11 cellular contexts compared by ENCODE assay signal in genomic region chr9:126862461-126862830, GRCh38. TPM values are rescaled to one million over a fixed set of nuclear protein-coding genes. Genes with fewer than 3 reads are reported as not detected.
A peak's percentile ranks its signal among the peaks of the same experiment; 100 is the strongest.
DNase-seq lines count a peak whose midpoint lies in the region; ATAC-seq, FAIRE-seq and TF ChIP-seq lines count a peak whose summit lies in the region.
"Had no signal": no experiment of that assay in that cellular context is flagged by ENCODE, and none has a peak within 500 bp of the region (broad histone marks: within the 10 kb centered on the region; RNA-seq: fewer than 3 reads in every experiment).

No MANE protein-coding gene starts in this region.

- SMC1A ChIA-PET in GM12878 (lab: Charles Lee; ENCODE audit: uncharacterized antibody, unreplicated experiment), result interaction anchor here (1.1 to 3.5 kb wide), 7 partner anchors 10 to 57 kb away, joined by 4 to 19 read pairs (median 6); partner anchors contain the start of genes RALGPS1 and ZBTB43

- 58% methylated on average over 4 of the region's 4 CpGs for WGBS in GM12878 (ENCODE audit: insufficient coverage, insufficient replicate concordance, low lambda C conversion rate, missing lambda C conversion rate)

- no peak for FAIRE-seq in GM12878 (lab: Jason Lieb, UNC)
- FAIRE-seq: G401.6 had no signal

- H3K4me3 Mint-ChIP-seq in stimulated activated naive CD8-positive, alpha-beta T cell treated with anti-CD3 and anti-CD28 coated beads, Interleukin-15, Interleukin-2, amounts not matched to agents 100 ng/mL and 50 ng/mL, for 24 hours, result peak overlapping the region; percentile 82
- H3K4me3 Mint-ChIP-seq in memory B cell, result peak overlapping the region; percentile 87

- H3K27me3 ChIP-seq in GM12878 (replicated peaks in 1 of 2; ENCODE audit: control insufficient read depth in 2 of 2, insufficient read depth in 2 of 2, low read length in 1 of 2), result no peaks in the 10 kb centered on the region
- H3K27me3 ChIP-seq in vagina, result no peaks in the 10 kb centered on the region

- no peaks in the 10 kb centered on the region for H3K27me3 Mint-ChIP-seq in stimulated activated naive CD8-positive, alpha-beta T cell treated with anti-CD3 and anti-CD28 coated beads, Interleukin-15, Interleukin-2, amounts not matched to agents 100 ng/mL and 50 ng/mL, for 24 hours
- no peaks in the 10 kb centered on the region for H3K27me3 Mint-ChIP-seq in memory B cell

- TSS peak; percentile 65 for BruUV-seq in GM12878 (replicated peaks; lab: Mats Ljungman, UMichigan)

- in situ Hi-C loops in GM12878 (cut with MboI), result no loop called here

- TF ChIP-seq RAD21 in GM12878 (IDR thresholded peaks at IDR 0.05; ENCODE audit: insufficient read depth, low read depth, low read length), result 0 out of 2 replicates have a peak, but pooled peaks have one; percentile 1

- no peak overlapping the region for H3K27ac Mint-ChIP-seq in stimulated activated naive CD8-positive, alpha-beta T cell treated with anti-CD3 and anti-CD28 coated beads, Interleukin-15, Interleukin-2, amounts not matched to agents 100 ng/mL and 50 ng/mL, for 24 hours
- peak overlapping the region; percentile 67 for H3K27ac Mint-ChIP-seq in memory B cell

- no peaks in the 10 kb centered on the region for H3K9me3 Mint-ChIP-seq in stimulated activated naive CD8-positive, alpha-beta T cell treated with anti-CD3 and anti-CD28 coated beads, Interleukin-15, Interleukin-2, amounts not matched to agents 100 ng/mL and 50 ng/mL, for 24 hours
- H3K9me3 Mint-ChIP-seq in memory B cell, result no peaks in the 10 kb centered on the region

- H2AFZ ChIP-seq in GM12878 (ENCODE audit: control insufficient read depth, low read depth, low read length), result peak overlapping the region; percentile 43

- TF ChIP-seq POLR2A in GM12878 (IDR thresholded peaks at IDR 0.05; ENCODE audit: low read depth, low read length), result no peak
- TF ChIP-seq POLR2A in vagina (IDR thresholded peaks at IDR 0.05), result no peak

- no peak for ATAC-seq in stimulated activated naive CD8-positive, alpha-beta T cell treated with anti-CD3 and anti-CD28 coated beads, Interleukin-15, Interleukin-2, amounts not matched to agents 100 U/mL and 50 U/mL, for 24 hours
- ATAC-seq in GM12878 (peak; percentile 19), memory B cell (ENCODE audit: low read depth) (peak; percentile 20), GM21447 (IDR thresholded peaks at IDR 0.05; ENCODE audit: unreplicated experiment) (no peak)

- H3K4me2 ChIP-seq in GM12878 (ENCODE audit: control insufficient read depth, insufficient read depth), result peak overlapping the region; percentile 83

- H3K9ac ChIP-seq in GM12878 (ENCODE audit: control insufficient read depth, insufficient read depth, low read length), result peak overlapping the region; percentile 77
- H3K9ac ChIP-seq: KMS-11 had no signal

- no peak for DNase-seq in stimulated activated naive CD8-positive, alpha-beta T cell treated with anti-CD3 and anti-CD28 coated beads, Interleukin-15, Interleukin-2, amounts not matched to agents 100 U/mL and 50 U/mL, for 24 hours
- no peak for DNase-seq in GM12878 (ENCODE audit: low read depth, low spot score)
- DNase-seq in memory B cell (ENCODE audit: low spot score in 2 of 2), result no peak
- no peak for DNase-seq in vagina (ENCODE audit: extremely low spot score in 2 of 2)
- no peak for DNase-seq in NCI-H524 treated with DMSO at 0.1 percent for 48 hours (lab: John Stamatoyannopoulos, UW)
- no peak for DNase-seq in SW 1271 (lab: John Stamatoyannopoulos, UW)
- DNase-seq: retina had no signal

- no peak for TF ChIP-seq CTCF in GM12878 (IDR thresholded peaks at IDR 0.05 in 2 of 3, conservative IDR thresholded peaks at IDR 0.05 in 1 of 3; ENCODE audit: control insufficient read depth in 2 of 3, extremely low read depth in 1 of 3, insufficient read depth in 1 of 3, low read depth in 3 of 3, low read length in 3 of 3)
- no peak for TF ChIP-seq CTCF in vagina (IDR thresholded peaks at IDR 0.05)

- H3K4me3 ChIP-seq in GM12878, result peak overlapping the region; percentile 83
- peak overlapping the region; percentile 91 to 92 for H3K4me3 ChIP-seq in vagina

- POLR2A ChIA-PET in GM12878 (lab: Charles Lee), result interaction anchor here (0.7 to 3.9 kb wide), 4 partner anchors 10 to 24 kb away, joined by 3 to 14 read pairs (median 8); no protein-coding TSS in a partner anchor

- H3K36me3 Mint-ChIP-seq in stimulated activated naive CD8-positive, alpha-beta T cell treated with anti-CD3 and anti-CD28 coated beads, Interleukin-15, Interleukin-2, amounts not matched to agents 100 ng/mL and 50 ng/mL, for 24 hours (ENCODE audit: low read depth), result peaks cover 23% of the 10 kb centered on the region
- peaks cover 10% of the 10 kb centered on the region for H3K36me3 Mint-ChIP-seq in memory B cell

- TF ChIP-seq EP300 in GM12878 (IDR thresholded peaks at IDR 0.05; ENCODE audit: borderline replicate concordance in 1 of 2, control insufficient read depth in 1 of 2, low read depth in 2 of 2, low read length in 2 of 2), result no peak

- H3K79me2 ChIP-seq in GM12878 (ENCODE audit: control insufficient read depth, insufficient read depth, low read length), result peaks cover 23% of the 10 kb centered on the region

- peak overlapping the region; percentile 58 for H3K27ac ChIP-seq in GM12878 (ENCODE audit: control insufficient read depth, insufficient read depth)
- no peak overlapping the region for H3K27ac ChIP-seq in vagina
- H3K27ac ChIP-seq: KMS-11 had no signal

- peaks cover 26% of the 10 kb centered on the region for H3K4me1 Mint-ChIP-seq in stimulated activated naive CD8-positive, alpha-beta T cell treated with anti-CD3 and anti-CD28 coated beads, Interleukin-15, Interleukin-2, amounts not matched to agents 100 ng/mL and 50 ng/mL, for 24 hours (ENCODE audit: low read depth)
- H3K4me1 Mint-ChIP-seq in memory B cell, result peaks cover 21% of the 10 kb centered on the region

- RAD21 ChIA-PET in GM12878 (lab: Charles Lee; ENCODE audit: unreplicated experiment), result interaction anchor here (1.0 to 2.1 kb wide), 7 partner anchors 10 to 146 kb away, joined by 3 to 8 read pairs (median 4); partner anchors contain the start of genes RALGPS1 and ZBTB43

- H3K4me1 ChIP-seq in GM12878 (ENCODE audit: control insufficient read depth, insufficient read depth, low read length) (peaks cover 9% of the 10 kb centered on the region), vagina (peaks cover 38% of the 10 kb centered on the region)

- CTCF ChIA-PET in GM12878 (lab: Yijun Ruan, JAX), result interaction anchor here (0.6 to 2.3 kb wide), 5 partner anchors 10 to 191 kb away, joined by 3 to 9 read pairs (median 3); no protein-coding TSS in a partner anchor

- no peaks in the 10 kb centered on the region; the same call in 1 of the 2 replicates for H4K20me1 ChIP-seq in GM12878 (ENCODE audit: control insufficient read depth, insufficient read depth)

- peaks cover 0 to 2% of the 10 kb centered on the region in 2 experiments; a peak in 1 of 4 replicates for H3K36me3 ChIP-seq in GM12878 (ENCODE audit: control insufficient read depth in 2 of 2, insufficient read depth in 2 of 2, low read length in 1 of 2)
- peaks cover 0 to 5% of the 10 kb centered on the region in 2 donors for H3K36me3 ChIP-seq in vagina

- intact Hi-C loops in GM12878 (cut with micrococcal nuclease; ENCODE audit: unreplicated experiment) (no loop called here), vagina (cut with DNase I) (no loop called here)

- no peaks in the 10 kb centered on the region for H3K9me3 ChIP-seq in GM12878 (replicated peaks; ENCODE audit: control insufficient read depth, insufficient read depth, low read length)
- no peaks in the 10 kb centered on the region for H3K9me3 ChIP-seq in vagina

RNA-seq across cellular contexts. Expression of gene ZBTB34, which starts 2.0 kb away (rescaled TPM):
- 16.0 and 16.2 TPM in 2 replicates for total RNA-seq in GM12878 (2013; cell fraction: nucleolus; rRNA removed)
- total RNA-seq in GM12878 (2014; rRNA removed) (3.8 and 4.2 TPM in 2 replicates), GM12878 (2014; rRNA removed; fragmentation: Illumina TruSeq; extraction: Trizol) (4.1 and 4.5 TPM in 2 replicates), GM12878 (2021) (5.3 and 5.5 TPM in 2 replicates), vagina (8.6 TPM)
- polyA plus RNA-seq in GM12878 (2011; ENCODE audit: low read depth), result 2.3 TPM
- polyA plus RNA-seq in GM12878 (2011; rRNA removed) (11.3 and 13.1 TPM in 2 replicates), GM12878 (2014; fragmentation: Illumina TruSeq; extraction: Trizol) (4.4 and 4.5 TPM in 2 replicates), GM12878 (2014; fragmentation: Nextera tagmentation; extraction: Ambion mirVana) (1 to 10 TPM in 1 of 2 experiments, under 1 TPM in 1; 0.71 to 2.2 TPM), GM12878 (2014; rRNA removed) (3.7 and 4.5 TPM in 2 replicates), GM12878 (2016; fragmentation: Nextera tagmentation; extraction: Ambion mirVana) (1 to 10 TPM; 1.6 to 2.1 TPM)
- 5.4 and 6.0 TPM in 2 replicates for polyA plus RNA-seq in GM12878 (2011; cell fraction: cytosol; rRNA removed)
- 7.8 and 11.0 TPM in 2 replicates for polyA plus RNA-seq in GM12878 (2011; cell fraction: nucleus; rRNA removed)
- 2.9 and 3.6 TPM in 2 replicates for polyA plus RNA-seq in GM12878 (2012)
- 12.4 and 14.7 TPM in 2 replicates for polyA minus RNA-seq in GM12878 (2011; rRNA and poly(A)+ RNA removed)
- 3.9 and 4.5 TPM in 2 replicates for polyA minus RNA-seq in GM12878 (2011; cell fraction: cytosol; rRNA and poly(A)+ RNA removed)
- 5.9 and 7.5 TPM in 2 replicates for polyA minus RNA-seq in GM12878 (2011; cell fraction: nucleus; rRNA and poly(A)+ RNA removed)

RNA-seq across cellular contexts. Expression of gene RALGPS1, which starts 52.1 kb away (rescaled TPM):
- 36.2 and 37.8 TPM in 2 replicates for total RNA-seq in GM12878 (2013; cell fraction: nucleolus; rRNA removed)
- 3.1 and 3.8 TPM in 2 replicates for total RNA-seq in GM12878 (2014; rRNA removed)
- 2.3 and 3.2 TPM in 2 replicates for total RNA-seq in GM12878 (2014; rRNA removed; fragmentation: Illumina TruSeq; extraction: Trizol)
- 3.1 and 3.6 TPM in 2 replicates for total RNA-seq in GM12878 (2021)
- 1.7 TPM for polyA plus RNA-seq in GM12878 (2011; ENCODE audit: low read depth)
- polyA plus RNA-seq in GM12878 (2011; rRNA removed), result 5.2 and 5.5 TPM in 2 replicates
- 5.2 and 5.5 TPM in 2 replicates for polyA plus RNA-seq in GM12878 (2011; cell fraction: cytosol; rRNA removed)
- polyA plus RNA-seq in GM12878 (2011; cell fraction: nucleus; rRNA removed), result 26.0 and 26.1 TPM in 2 replicates
- 1.6 and 1.8 TPM in 2 replicates for polyA plus RNA-seq in GM12878 (2012)
- polyA plus RNA-seq in GM12878 (2014; fragmentation: Illumina TruSeq; extraction: Trizol), result 2.2 and 2.3 TPM in 2 replicates
- polyA plus RNA-seq in GM12878 (2014; fragmentation: Nextera tagmentation; extraction: Ambion mirVana), result under 1 TPM; 0.13 to 0.77 TPM
- 3.4 and 5.6 TPM in 2 replicates for polyA plus RNA-seq in GM12878 (2014; rRNA removed)
- 1 to 10 TPM; 1.9 to 2.3 TPM for polyA plus RNA-seq in GM12878 (2016; fragmentation: Nextera tagmentation; extraction: Ambion mirVana)
- 4.6 and 5.1 TPM in 2 replicates for polyA minus RNA-seq in GM12878 (2011; rRNA and poly(A)+ RNA removed)
- polyA minus RNA-seq in GM12878 (2011; cell fraction: cytosol; rRNA and poly(A)+ RNA removed), result 2.1 and 2.3 TPM in 2 replicates
- polyA minus RNA-seq in GM12878 (2011; cell fraction: nucleus; rRNA and poly(A)+ RNA removed), result 7.4 and 17.2 TPM in 2 replicates
- 15.2 TPM for total RNA-seq in vagina

RNA-seq across cellular contexts. Expression of gene ZBTB43, which starts 57.6 kb away (rescaled TPM):
- total RNA-seq in GM12878 (2013; cell fraction: nucleolus; rRNA removed), result 22.0 and 22.3 TPM in 2 replicates
- total RNA-seq in GM12878 (2014; rRNA removed), result 7.4 and 8.4 TPM in 2 replicates
- 8.2 and 9.4 TPM in 2 replicates for total RNA-seq in GM12878 (2014; rRNA removed; fragmentation: Illumina TruSeq; extraction: Trizol)
- 12.9 and 16.4 TPM in 2 replicates for total RNA-seq in GM12878 (2021)
- polyA plus RNA-seq in GM12878 (2011; ENCODE audit: low read depth), result 8.0 TPM
- polyA plus RNA-seq in GM12878 (2011; rRNA removed), result 19.3 and 24.7 TPM in 2 replicates
- 6.8 and 10.4 TPM in 2 replicates for polyA plus RNA-seq in GM12878 (2011; cell fraction: cytosol; rRNA removed)
- 5.7 and 7.4 TPM in 2 replicates for polyA plus RNA-seq in GM12878 (2011; cell fraction: nucleus; rRNA removed)
- 7.6 and 10.2 TPM in 2 replicates for polyA plus RNA-seq in GM12878 (2012)
- 6.9 and 10.1 TPM in 2 replicates for polyA plus RNA-seq in GM12878 (2014; fragmentation: Illumina TruSeq; extraction: Trizol)
- 1 to 10 TPM; 2.4 to 5.3 TPM for polyA plus RNA-seq in GM12878 (2014; fragmentation: Nextera tagmentation; extraction: Ambion mirVana)
- 5.9 and 8.0 TPM in 2 replicates for polyA plus RNA-seq in GM12878 (2014; rRNA removed)
- 10 to 100 TPM; 10.2 to 10.5 TPM for polyA plus RNA-seq in GM12878 (2016; fragmentation: Nextera tagmentation; extraction: Ambion mirVana)
- 10.1 and 15.1 TPM in 2 replicates for polyA minus RNA-seq in GM12878 (2011; rRNA and poly(A)+ RNA removed)
- 5.7 and 15.5 TPM in 2 replicates for polyA minus RNA-seq in GM12878 (2011; cell fraction: cytosol; rRNA and poly(A)+ RNA removed)
- 3.5 and 5.3 TPM in 2 replicates for polyA minus RNA-seq in GM12878 (2011; cell fraction: nucleus; rRNA and poly(A)+ RNA removed)
- total RNA-seq in vagina, result 15.5 TPM

Comparison
In these comparisons a context has a peak if more than half of its experiments do, and no peak if none do; other contexts are left out.
1. ATAC-seq: peak in GM12878 (single experiment) and memory B cell (single experiment); none in stimulated activated naive CD8-positive, alpha-beta T cell treated with anti-CD3 and anti-CD28 coated beads, Interleukin-15, Interleukin-2, amounts not matched to agents 100 U/mL and 50 U/mL, for 24 hours (single experiment) and GM21447 (single experiment).